27 cellular contexts compared by ENCODE assay signal in the genomic region with DNA sequence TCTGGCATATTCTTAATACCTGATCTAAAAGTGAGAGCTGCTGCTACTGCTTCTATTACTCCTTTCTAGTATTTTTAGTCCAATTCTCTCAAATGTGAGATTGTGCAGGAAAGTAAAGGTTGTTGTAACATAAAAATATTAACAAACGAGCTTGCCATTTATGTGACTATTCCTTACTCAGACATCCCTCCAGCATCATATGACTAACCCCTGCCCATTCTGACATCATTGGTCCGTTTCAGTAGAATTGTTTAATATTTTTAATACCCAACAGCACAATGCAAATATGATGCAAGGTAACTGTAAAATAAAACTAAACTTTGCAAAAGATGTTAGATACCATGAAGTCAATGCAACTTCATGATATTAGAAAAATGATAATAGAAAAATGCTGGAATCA.
"Had no signal": no experiment of that assay in that cellular context is flagged by ENCODE, and none has a peak within 500 bp of the region (broad histone marks: within the 10 kb centered on the region; RNA-seq: fewer than 3 reads in every experiment).

No MANE protein-coding gene starts in this region.

- H3K36me3 ChIP-seq: MG63, SJCRH30, WERI-Rb-1 had no signal

- H3K27ac ChIP-seq: SJCRH30, SK-N-MC, WERI-Rb-1 had no signal

- ATAC-seq: activated CD8-positive, alpha-beta T cell treated with anti-CD3 and anti-CD28 coated beads, Interleukin-2, amount 10 ng/mL, durations not matched to agents 7 days and 5 days; activated naive CD8-positive, alpha-beta T cell treated with anti-CD3 and anti-CD28 coated beads, Interleukin-2, amount 50 U/mL, for 24 hours; activated T-cell treated with anti-CD3 and anti-CD28 coated beads, Interleukin-2, amount 50 U/mL, for 4 hours; Panc1 had no signal

- H3K9me3 Mint-ChIP-seq: activated naive CD4-positive, alpha-beta T cell treated with anti-CD3 and anti-CD28 coated beads, Interleukin-2, amount 10 ng/mL, durations not matched to agents 7 days and 5 days; activated naive CD8-positive, alpha-beta T cell treated with anti-CD3 and anti-CD28 coated beads, Interleukin-2, amount 50 U/mL, for 24 hours; activated T-cell treated with anti-CD3 and anti-CD28 coated beads, Interleukin-2, amount 50 U/mL, for 4 hours; brain had no signal

- H3K36me3 Mint-ChIP-seq: activated naive CD4-positive, alpha-beta T cell treated with anti-CD3 and anti-CD28 coated beads, Interleukin-2, amount 10 ng/mL, durations not matched to agents 7 days and 5 days; activated naive CD8-positive, alpha-beta T cell; brain had no signal

- H3K4me3 Mint-ChIP-seq: activated CD8-positive, alpha-beta T cell treated with anti-CD3 and anti-CD28 coated beads, Interleukin-2, amount 10 ng/mL, durations not matched to agents 7 days and 5 days; activated naive CD4-positive, alpha-beta T cell treated with anti-CD3 and anti-CD28 coated beads, Interleukin-2, amount 10 ng/mL, durations not matched to agents 7 days and 5 days; activated naive CD8-positive, alpha-beta T cell; activated naive CD8-positive, alpha-beta T cell treated with anti-CD3 and anti-CD28 coated beads, Interleukin-2, amount 50 U/mL, for 24 hours; activated T-cell treated with anti-CD3 and anti-CD28 coated beads, Interleukin-2, amount 50 U/mL, for 4 hours; brain had no signal

- DNase-seq: activated CD4-positive, alpha-beta T cell treated with anti-CD3 and anti-CD28 coated beads for 1 hour; activated CD4-positive, alpha-beta T cell treated with anti-CD3 and anti-CD28 coated beads for 48 hours; activated CD4-positive, alpha-beta T cell treated with anti-CD3 and anti-CD28 coated beads, Interleukin-2, amount 50 U/mL, for 48 hours; activated CD4-positive, CD25-positive, alpha-beta regulatory T cell; activated CD8-positive, alpha-beta T cell treated with anti-CD3 and anti-CD28 coated beads, Interleukin-2, amount 10 ng/mL, durations not matched to agents 7 days and 5 days; activated effector memory CD4-positive, alpha-beta T cell treated with Interleukin-2 at 50 U/mL for 16 hours; activated naive CD4-positive, alpha-beta T cell treated with anti-CD3 and anti-CD28 coated beads, Interleukin-2, amount 10 ng/mL, durations not matched to agents 7 days and 5 days; activated naive CD8-positive, alpha-beta T cell treated with anti-CD3 and anti-CD28 coated beads, Interleukin-2, amount 50 U/mL, for 24 hours; activated T-cell treated with anti-CD3 and anti-CD28 coated beads, Interleukin-2, amount 50 U/mL, for 4 hours; anterior cingulate cortex; central memory CD4-positive, alpha-beta T cell; Kasumi-1; MG63; NCI-H1092; NCI-H1436 treated with DMSO at 0.1 percent for 48 hours; NCI-H1694 treated with DMSO at 0.1 percent for 48 hours; NCI-H2029; NCI-H345; NCI-H524 treated with DMSO at 0.1 percent for 48 hours; SHP77; SJCRH30; T1000; WERI-Rb-1 had no signal

- H3K27ac Mint-ChIP-seq: activated CD8-positive, alpha-beta T cell treated with anti-CD3 and anti-CD28 coated beads, Interleukin-2, amount 10 ng/mL, durations not matched to agents 7 days and 5 days; activated naive CD4-positive, alpha-beta T cell treated with anti-CD3 and anti-CD28 coated beads, Interleukin-2, amount 10 ng/mL, durations not matched to agents 7 days and 5 days; activated naive CD8-positive, alpha-beta T cell; activated naive CD8-positive, alpha-beta T cell treated with anti-CD3 and anti-CD28 coated beads, Interleukin-2, amount 50 U/mL, for 24 hours had no signal

- H3K27me3 Mint-ChIP-seq: activated naive CD4-positive, alpha-beta T cell treated with anti-CD3 and anti-CD28 coated beads, Interleukin-2, amount 10 ng/mL, durations not matched to agents 7 days and 5 days had no signal

- H3K4me3 ChIP-seq: MG63, SJCRH30, SK-N-MC had no signal

- H3K27me3 ChIP-seq: MG63, SJCRH30 had no signal

- H3K4me1 Mint-ChIP-seq: activated naive CD4-positive, alpha-beta T cell treated with anti-CD3 and anti-CD28 coated beads, Interleukin-2, amount 10 ng/mL, durations not matched to agents 7 days and 5 days; activated naive CD8-positive, alpha-beta T cell treated with anti-CD3 and anti-CD28 coated beads, Interleukin-2, amount 50 U/mL, for 24 hours had no signal

- H3K9me3 ChIP-seq: MG63, SJCRH30 had no signal
